21 cellular contexts compared by ENCODE assay signal in genomic region chr2:60861736-60862135, GRCh38. TPM values are rescaled to one million over a fixed set of nuclear protein-coding genes. Genes with fewer than 3 reads are reported as not detected.
DNase-seq lines count a peak whose midpoint lies in the region; ATAC-seq, FAIRE-seq and TF ChIP-seq lines count a peak whose summit lies in the region.
"Had no signal": no experiment of that assay in that cellular context is flagged by ENCODE, and none has a peak within 500 bp of the region (broad histone marks: within the 10 kb centered on the region; RNA-seq: fewer than 3 reads in every experiment).

No MANE protein-coding gene starts in this region.

- peaks cover 2% of the 10 kb centered on the region for H3K4me1 ChIP-seq in RWPE2 (ENCODE audit: insufficient read depth, poor library complexity, severe bottlenecking)
- H3K4me1 ChIP-seq: prostate gland had no signal

- intact Hi-C loops in dorsolateral prefrontal cortex (cut with DNase I): no loop called here

- H3K9me3 ChIP-seq in RWPE2 (ENCODE audit: severe bottlenecking): no peaks in the 10 kb centered on the region
- H3K9me3 ChIP-seq: prostate gland, SK-N-SH had no signal

- H3K27ac Mint-ChIP-seq in activated naive CD4-positive, alpha-beta T cell treated with anti-CD3 and anti-CD28 coated beads, Interleukin-2, amount 50 U/mL, for 72 hours: no peak overlapping the region
- H3K27ac Mint-ChIP-seq: activated CD4-positive, alpha-beta T cell treated with anti-CD3 and anti-CD28 coated beads for 36 hours; activated naive CD4-positive, alpha-beta T cell treated with anti-CD3 and anti-CD28 coated beads for 36 hours; nephron progenitor cell had no signal

- FAIRE-seq in GM12892 (lab: Jason Lieb, UNC): peak; percentile 33

- ATAC-seq in RWPE2 (ENCODE audit: low read depth) (peak; percentile 38; the same call in 1 of the 3 replicates), GM18861 (IDR thresholded peaks at IDR 0.05; ENCODE audit: unreplicated experiment) (no peak)
- ATAC-seq in activated naive CD4-positive, alpha-beta T cell treated with anti-CD3 and anti-CD28 coated beads, Interleukin-2, amount 50 U/mL, for 72 hours: no peak
- ATAC-seq: activated CD4-positive, alpha-beta T cell treated with anti-CD3 and anti-CD28 coated beads for 36 hours had no signal

- TF ChIP-seq CTCF in RWPE2 (IDR thresholded peaks at IDR 0.05; ENCODE audit: poor library complexity, severe bottlenecking): no peak
- TF ChIP-seq CTCF in dorsolateral prefrontal cortex (IDR thresholded peaks at IDR 0.05 in 54 of 56, conservative IDR thresholded peaks at IDR 0.05 in 2 of 56; ENCODE audit: low read depth in 1 of 56, partially characterized antibody in 56 of 56): no peak

- H3K27me3 ChIP-seq in RWPE2 (ENCODE audit: insufficient read depth, poor library complexity, severe bottlenecking) (no peaks in the 10 kb centered on the region), dorsolateral prefrontal cortex (no peaks in the 10 kb centered on the region)

- H3K9me3 Mint-ChIP-seq in activated naive CD4-positive, alpha-beta T cell treated with anti-CD3 and anti-CD28 coated beads, Interleukin-2, amount 50 U/mL, for 72 hours: peaks cover 4 to 5% of the 10 kb centered on the region in 2 donors

- no peak for TF ChIP-seq POLR2A in GM12892 (IDR thresholded peaks at IDR 0.05; ENCODE audit: low read depth, low read length)

- peak; percentile 98 for DNase-seq in DMS53 treated with DMSO at 0.1 percent for 48 hours (lab: John Stamatoyannopoulos, UW; ENCODE audit: unreplicated experiment)
- no peak for DNase-seq in GM12892 (ENCODE audit: insufficient read length)
- no peak for DNase-seq in RWPE2 (ENCODE audit: low spot score)
- peak; percentile 14 for DNase-seq in kidney tubule cell (ENCODE audit: low spot score)
- DNase-seq in dorsolateral prefrontal cortex: no peak
- no peak for DNase-seq in activated naive CD4-positive, alpha-beta T cell treated with anti-CD3 and anti-CD28 coated beads, Interleukin-2, amount 50 U/mL, for 72 hours (ENCODE audit: low spot score in 2 of 2)
- DNase-seq: activated CD4-positive, alpha-beta T cell treated with anti-CD3 and anti-CD28 coated beads for 36 hours; activated naive CD4-positive, alpha-beta T cell treated with anti-CD3 and anti-CD28 coated beads for 36 hours; Calu3; Karpas-422; mesenchymal stem cell; nephron progenitor cell; SK-N-SH; stimulated activated CD4-positive, alpha-beta T cell treated with anti-CD3 and anti-CD28 coated beads, Interleukin-4, amount 100 ng/mL, for 4 hours; stimulated activated CD8-positive, alpha-beta memory T cell treated with anti-CD3 and anti-CD28 coated beads, Interleukin-4, amount 100 ng/mL, for 48 hours; T1000 had no signal

- H3K36me3 ChIP-seq in RWPE2 (ENCODE audit: low read depth): no peaks in the 10 kb centered on the region
- H3K36me3 ChIP-seq: prostate gland had no signal

- H3K4me3 ChIP-seq in RWPE2 (ENCODE audit: severe bottlenecking) (no peak overlapping the region), dorsolateral prefrontal cortex (no peak overlapping the region)
- H3K4me3 ChIP-seq: coronary artery, prostate gland, smooth muscle cell had no signal

- H3K27ac ChIP-seq in RWPE2 (ENCODE audit: poor library complexity, severe bottlenecking) (no peak overlapping the region), dorsolateral prefrontal cortex (no peak overlapping the region)
- H3K27ac ChIP-seq: coronary artery, epithelial cell of prostate, prostate gland had no signal

- H3K36me3 Mint-ChIP-seq in activated naive CD4-positive, alpha-beta T cell treated with anti-CD3 and anti-CD28 coated beads, Interleukin-2, amount 50 U/mL, for 72 hours: peaks cover 5 to 15% of the 10 kb centered on the region in 2 donors

RNA-seq across cellular contexts. Expression of gene REL, which starts 19.6 kb away (rescaled TPM):
- 30.2 TPM for polyA plus RNA-seq in GM12892 (2012; ENCODE audit: missing spikeins)
- 10 to 100 TPM in 103 of 120 experiments, 1 to 10 TPM in 17; 8.8 to 20.3 (median 12.3) TPM for total RNA-seq in dorsolateral prefrontal cortex
- total RNA-seq in activated naive CD4-positive, alpha-beta T cell treated with anti-CD3 and anti-CD28 coated beads, Interleukin-2, amount 50 U/mL, for 72 hours: 10 to 100 TPM; 23.3 to 93.0 TPM

Comparison
In these comparisons a context has a peak if more than half of its experiments do, and no peak if none do; other contexts are left out.
1. DNase-seq: peak in DMS53 treated with DMSO at 0.1 percent for 48 hours (single experiment) and kidney tubule cell (single experiment); none in GM12892 (single experiment), RWPE2 (single experiment), dorsolateral prefrontal cortex (0 of 10) and activated naive CD4-positive, alpha-beta T cell treated with anti-CD3 and anti-CD28 coated beads, Interleukin-2, amount 50 U/mL, for 72 hours (0 of 2).